Comparison of ENCODE assay signal across 24 cellular contexts in the genomic region with DNA sequence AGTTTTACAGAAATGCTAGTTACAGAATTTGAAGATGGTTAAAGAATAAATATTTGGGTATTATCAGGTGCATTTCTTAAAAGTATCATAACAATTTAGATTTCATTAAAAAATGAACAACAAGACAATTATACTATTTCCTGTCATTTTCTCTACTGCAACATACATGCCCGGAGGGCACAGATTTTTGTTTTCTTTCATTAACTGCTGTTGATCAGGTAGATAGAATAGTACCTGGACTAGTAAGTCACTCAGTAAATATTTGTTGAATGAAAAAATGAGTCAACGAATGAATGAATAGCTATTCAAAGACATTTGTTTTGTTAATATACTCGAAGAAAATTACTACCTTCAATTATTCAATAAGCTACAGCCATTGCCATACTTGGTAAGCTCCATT.
"Had no signal": no experiment of that assay in that cellular context is flagged by ENCODE, and none has a peak within 500 bp of the region (broad histone marks: within the 10 kb centered on the region; RNA-seq: fewer than 3 reads in every experiment).

No MANE protein-coding gene starts in this region.

- DNase-seq: activated CD4-positive, alpha-beta T cell treated with anti-CD3 and anti-CD28 coated beads for 4 hours; activated CD4-positive, alpha-beta T cell treated with anti-CD3 and anti-CD28 coated beads, Interleukin-2, amount 50 U/mL, for 4 hours; activated naive CD4-positive, alpha-beta T cell; activated T-cell treated with anti-CD3 and anti-CD28 coated beads for 4 hours; activated T-cell treated with anti-CD3 and anti-CD28 coated beads, Interleukin-2, amount 50 U/mL, for 72 hours; endodermal cell; foreskin keratinocyte; heart right ventricle; midbrain; naive thymus-derived CD4-positive, alpha-beta T cell; nucleus accumbens; pancreas; retina; stimulated activated CD4-positive, alpha-beta T cell treated with anti-CD3 and anti-CD28 coated beads, Interleukin-15, amount 100 ng/mL, for 24 hours; stimulated activated CD4-positive, alpha-beta T cell treated with anti-CD3 and anti-CD28 coated beads, Interleukin-2, amount 100 ng/mL, for 24 hours; stimulated activated naive B cell treated with anti-CD40 and anti-IgM and Interleukin-4, amounts not matched to agents 10 μg/mL and 1 μg/mL and 100 μg/mL, for 72 hours; stomach; thyroid gland; upper lobe of right lung had no signal

- H3K4me1 ChIP-seq: breast epithelium, esophagus muscularis mucosa, foreskin keratinocyte, heart right ventricle, pancreas, prostate gland, thyroid gland, upper lobe of right lung had no signal

- H3K27me3 ChIP-seq: breast epithelium, foreskin keratinocyte, heart right ventricle, pancreas, stomach, thyroid gland, upper lobe of right lung had no signal

- H3K36me3 ChIP-seq: breast epithelium, esophagus muscularis mucosa, heart right ventricle, pancreas, prostate gland, stomach, thyroid gland, upper lobe of right lung had no signal

- H3K4me3 ChIP-seq: breast epithelium, esophagus muscularis mucosa, heart right ventricle, pancreas, prostate gland, stomach, thyroid gland, upper lobe of right lung had no signal

- H3K9me3 ChIP-seq: breast epithelium, esophagus muscularis mucosa, heart right ventricle, pancreas, prostate gland, stomach, thyroid gland, upper lobe of right lung had no signal

- H3K27ac ChIP-seq: breast epithelium, esophagus muscularis mucosa, foreskin keratinocyte, heart right ventricle, pancreas, prostate gland, stomach, thyroid gland, upper lobe of right lung, VCaP had no signal

- ATAC-seq: activated naive CD4-positive, alpha-beta T cell treated with anti-CD3 and anti-CD28 coated beads, Interleukin-2, amount 50 U/mL, for 72 hours; activated T-cell treated with anti-CD3 and anti-CD28 coated beads, Interleukin-2, amount 50 U/mL, for 72 hours; foreskin keratinocyte; heart right ventricle; naive thymus-derived CD4-positive, alpha-beta T cell; pancreas; stimulated activated naive B cell treated with anti-CD40 and anti-IgM and Interleukin-4, amounts not matched to agents 10 μg/mL and 1 μg/mL and 100 μg/mL, for 72 hours; upper lobe of right lung had no signal
